Comparison of ENCODE assay signal across 1 cellular context in the genomic region with DNA sequence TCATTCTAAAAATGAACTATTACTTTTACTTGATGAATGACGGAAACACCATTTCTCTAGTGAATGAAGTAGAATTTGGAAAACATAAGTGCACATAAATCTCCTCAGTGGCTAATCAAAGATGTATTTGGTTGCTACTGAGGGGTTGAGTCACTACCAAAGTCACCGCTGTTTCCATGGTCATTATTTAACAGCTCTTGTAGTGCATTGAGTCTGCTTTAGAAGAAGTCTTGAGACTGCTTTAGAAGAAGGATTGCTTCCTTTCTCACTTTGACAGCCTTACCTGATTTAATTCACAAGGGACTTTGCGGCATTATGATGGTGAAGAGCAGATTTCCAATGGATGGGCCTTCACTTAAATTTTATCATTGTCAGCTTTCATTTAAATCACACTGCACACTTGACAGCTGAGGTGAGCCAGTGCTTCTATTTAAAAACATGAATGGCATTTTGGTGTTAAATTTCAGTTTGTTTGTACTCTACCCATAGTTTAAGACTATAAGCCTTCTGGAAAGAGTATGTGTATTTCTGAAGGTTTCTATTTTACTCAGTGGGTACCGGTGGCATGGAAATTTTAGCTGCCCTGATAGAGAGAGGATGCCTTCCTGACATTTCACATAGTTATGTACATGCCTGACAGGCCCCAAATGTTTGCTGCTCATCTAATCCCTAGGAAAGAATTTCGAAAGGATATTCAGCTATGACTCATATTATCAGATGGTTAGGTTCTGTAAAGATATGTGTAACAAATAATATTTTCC.
TF ChIP-seq lines count a peak whose summit lies in the region.

No MANE protein-coding gene starts in this region.

TF ChIP-seq in A549, 52 proteins besides CTCF, POLR2A, EP300 and RAD21:
- no peak for TF ChIP-seq FOSL2 (IDR thresholded peaks at IDR 0.05)
- TF ChIP-seq FOSL2 (CRISPR knock-in tag; IDR thresholded peaks at IDR 0.05) = peak; percentile 40; the same call in 1 of the 2 replicates
- TF ChIP-seq, protein P1, sequence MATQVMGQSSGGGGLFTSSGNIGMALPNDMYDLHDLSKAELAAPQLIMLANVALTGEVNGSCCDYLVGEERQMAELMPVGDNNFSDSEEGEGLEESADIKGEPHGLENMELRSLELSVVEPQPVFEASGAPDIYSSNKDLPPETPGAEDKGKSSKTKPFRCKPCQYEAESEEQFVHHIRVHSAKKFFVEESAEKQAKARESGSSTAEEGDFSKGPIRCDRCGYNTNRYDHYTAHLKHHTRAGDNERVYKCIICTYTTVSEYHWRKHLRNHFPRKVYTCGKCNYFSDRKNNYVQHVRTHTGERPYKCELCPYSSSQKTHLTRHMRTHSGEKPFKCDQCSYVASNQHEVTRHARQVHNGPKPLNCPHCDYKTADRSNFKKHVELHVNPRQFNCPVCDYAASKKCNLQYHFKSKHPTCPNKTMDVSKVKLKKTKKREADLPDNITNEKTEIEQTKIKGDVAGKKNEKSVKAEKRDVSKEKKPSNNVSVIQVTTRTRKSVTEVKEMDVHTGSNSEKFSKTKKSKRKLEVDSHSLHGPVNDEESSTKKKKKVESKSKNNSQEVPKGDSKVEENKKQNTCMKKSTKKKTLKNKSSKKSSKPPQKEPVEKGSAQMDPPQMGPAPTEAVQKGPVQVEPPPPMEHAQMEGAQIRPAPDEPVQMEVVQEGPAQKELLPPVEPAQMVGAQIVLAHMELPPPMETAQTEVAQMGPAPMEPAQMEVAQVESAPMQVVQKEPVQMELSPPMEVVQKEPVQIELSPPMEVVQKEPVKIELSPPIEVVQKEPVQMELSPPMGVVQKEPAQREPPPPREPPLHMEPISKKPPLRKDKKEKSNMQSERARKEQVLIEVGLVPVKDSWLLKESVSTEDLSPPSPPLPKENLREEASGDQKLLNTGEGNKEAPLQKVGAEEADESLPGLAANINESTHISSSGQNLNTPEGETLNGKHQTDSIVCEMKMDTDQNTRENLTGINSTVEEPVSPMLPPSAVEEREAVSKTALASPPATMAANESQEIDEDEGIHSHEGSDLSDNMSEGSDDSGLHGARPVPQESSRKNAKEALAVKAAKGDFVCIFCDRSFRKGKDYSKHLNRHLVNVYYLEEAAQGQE (IDR thresholded peaks at IDR 0.05) = no peak
